8 cellular contexts compared by ENCODE assay signal in the genomic region with DNA sequence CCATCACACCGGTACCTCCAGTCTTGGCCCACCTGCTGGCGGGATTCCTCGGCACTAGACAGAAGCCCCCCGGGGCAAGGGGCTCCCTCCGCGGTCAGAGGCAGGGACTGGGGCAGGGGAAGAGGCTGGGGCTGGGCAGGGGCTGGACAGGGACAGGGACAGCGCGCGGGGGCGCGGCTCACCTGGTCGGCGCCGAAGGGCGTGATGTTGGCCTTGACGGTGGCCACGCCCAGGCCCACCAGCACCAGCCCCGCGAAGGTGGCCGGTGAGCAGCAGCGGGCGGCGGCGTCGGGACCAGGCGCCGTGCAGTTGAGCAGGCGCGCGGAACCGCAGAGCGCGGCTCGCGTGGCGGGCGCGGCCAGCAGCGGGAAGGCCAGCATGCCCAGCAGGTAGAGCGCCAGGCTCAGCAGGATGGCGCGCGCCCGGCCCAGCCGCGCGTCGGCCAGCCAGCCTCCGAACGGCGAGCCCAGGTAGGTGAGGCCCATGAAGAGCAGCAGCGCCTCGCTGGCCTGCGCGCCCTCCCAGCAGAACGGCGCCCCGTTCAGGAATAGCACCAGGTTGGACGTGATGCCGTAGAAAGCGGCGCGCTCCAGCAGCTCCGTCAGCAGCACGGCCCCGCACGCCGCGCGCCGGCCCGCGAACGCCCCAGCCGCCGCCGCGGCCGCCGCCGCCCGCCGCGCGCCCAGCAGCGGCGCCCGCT. TPM values are rescaled to one million over a fixed set of nuclear protein-coding genes. Genes with fewer than 3 reads are reported as not detected.
A peak's percentile ranks its signal among the peaks of the same experiment; 100 is the strongest.
DNase-seq lines count a peak whose midpoint lies in the region; ATAC-seq, FAIRE-seq and TF ChIP-seq lines count a peak whose summit lies in the region.

No MANE protein-coding gene starts in this region.

- H3K4me3 ChIP-seq in epithelial cell of esophagus (ENCODE audit: low read length) = peak overlapping the region; percentile 79

- BruUV-seq in Calu3 (replicated peaks; lab: Mats Ljungman, UMichigan) = no TSS peak

- peak overlapping the region; percentile 77 for H3K4me3 Mint-ChIP-seq in Calu3 (ENCODE audit: low read depth, unreplicated experiment)
- H3K4me3 Mint-ChIP-seq in natural killer cell treated with Interleukin-12 subunit alpha and Interleukin-12 subunit beta and Interleukin-15 and Interleukin-18, amount 100 ng/mL, for 72 hours = peak overlapping the region; percentile 80

- DNase-seq in Calu3 (peak; percentile 71), SW480 (ENCODE audit: low spot score) (peak; percentile 39), epithelial cell of esophagus (ENCODE audit: low read depth) (no peak), NCI-H1694 treated with DMSO at 0.1 percent for 48 hours (lab: John Stamatoyannopoulos, UW) (no peak), RCC 7860 (ENCODE audit: low spot score) (no peak)
- DNase-seq in natural killer cell treated with Interleukin-12 subunit alpha and Interleukin-12 subunit beta and Interleukin-15 and Interleukin-18, amount 100 ng/mL, for 72 hours (ENCODE audit: low spot score) = no peak

- no peaks in the 10 kb centered on the region for H3K27me3 Mint-ChIP-seq in Calu3 (ENCODE audit: unreplicated experiment)
- no peaks in the 10 kb centered on the region for H3K27me3 Mint-ChIP-seq in natural killer cell treated with Interleukin-12 subunit alpha and Interleukin-12 subunit beta and Interleukin-15 and Interleukin-18, amount 100 ng/mL, for 72 hours

- H3K27ac Mint-ChIP-seq in Calu3 (ENCODE audit: unreplicated experiment) = peak overlapping the region; percentile 68
- peak overlapping the region; percentile 50 to 71 for H3K27ac Mint-ChIP-seq in natural killer cell treated with Interleukin-12 subunit alpha and Interleukin-12 subunit beta and Interleukin-15 and Interleukin-18, amount 100 ng/mL, for 72 hours

- peak; percentile 15 for ATAC-seq in GM19395 (IDR thresholded peaks at IDR 0.05; ENCODE audit: unreplicated experiment)
- ATAC-seq in HG03378 (IDR thresholded peaks at IDR 0.05; ENCODE audit: unreplicated experiment) = peak; percentile 12
- peak; percentile 44 to 45 for ATAC-seq in natural killer cell treated with Interleukin-12 subunit alpha and Interleukin-12 subunit beta and Interleukin-15 and Interleukin-18, amount 100 ng/mL, for 72 hours

- FAIRE-seq in RCC 7860 (lab: Jason Lieb, UNC) = no peak

- TF ChIP-seq CTCF in Calu3 (IDR thresholded peaks at IDR 0.05; ENCODE audit: unreplicated experiment) (no peak), epithelial cell of esophagus (IDR thresholded peaks at IDR 0.05; ENCODE audit: insufficient read depth, low read depth, low read length, missing control alignments) (no peak)

- H3K36me3 Mint-ChIP-seq in Calu3 (ENCODE audit: insufficient read depth, unreplicated experiment) = peaks cover 19% of the 10 kb centered on the region
- peaks cover 14% of the 10 kb centered on the region for H3K36me3 Mint-ChIP-seq in natural killer cell treated with Interleukin-12 subunit alpha and Interleukin-12 subunit beta and Interleukin-15 and Interleukin-18, amount 100 ng/mL, for 72 hours

- intact Hi-C loops in Calu3 (cut with micrococcal nuclease; ENCODE audit: unreplicated experiment) = no loop called here

- H3K4me1 Mint-ChIP-seq in Calu3 (ENCODE audit: low read depth, unreplicated experiment) = peaks cover 30% of the 10 kb centered on the region
- H3K4me1 Mint-ChIP-seq in natural killer cell treated with Interleukin-12 subunit alpha and Interleukin-12 subunit beta and Interleukin-15 and Interleukin-18, amount 100 ng/mL, for 72 hours (ENCODE audit: low read depth in 2 of 2) = peaks cover 39 to 44% of the 10 kb centered on the region in 2 donors

- no peaks in the 10 kb centered on the region for H3K9me3 Mint-ChIP-seq in Calu3 (ENCODE audit: low read depth, unreplicated experiment)
- H3K9me3 Mint-ChIP-seq in natural killer cell treated with Interleukin-12 subunit alpha and Interleukin-12 subunit beta and Interleukin-15 and Interleukin-18, amount 100 ng/mL, for 72 hours = no peaks in the 10 kb centered on the region

- CTCF ChIA-PET in Calu3 (lab: Charles Lee) = no interaction called here

RNA-seq across cellular contexts. Expression of a gene that starts 0.4 kb away (rescaled TPM):
- 30.2 and 34.9 TPM in 2 replicates for total RNA-seq in Calu3 (2022)
- total RNA-seq in natural killer cell treated with Interleukin-12 subunit alpha and Interleukin-12 subunit beta and Interleukin-15 and Interleukin-18, amount 100 ng/mL, for 72 hours = 10 to 100 TPM; 54.2 to 58.6 TPM

RNA-seq across cellular contexts. Expression of a gene that starts 29.9 kb away (rescaled TPM):
- not detected in 2 replicates for total RNA-seq in Calu3 (2022)
- under 1 TPM; 0.14 to 0.21 TPM for total RNA-seq in natural killer cell treated with Interleukin-12 subunit alpha and Interleukin-12 subunit beta and Interleukin-15 and Interleukin-18, amount 100 ng/mL, for 72 hours

Comparison
In these comparisons a context has a peak if more than half of its experiments do, and no peak if none do; other contexts are left out.
1. DNase-seq: peak in Calu3 (single experiment) and SW480 (single experiment); none in epithelial cell of esophagus (single experiment), natural killer cell treated with Interleukin-12 subunit alpha and Interleukin-12 subunit beta and Interleukin-15 and Interleukin-18, amount 100 ng/mL, for 72 hours (single experiment), NCI-H1694 treated with DMSO at 0.1 percent for 48 hours (single experiment) and RCC 7860 (single experiment).
2. Peak in every context shown above with its lines, with median percentiles within 50 percentile points of each other: ATAC-seq.